1 cellular context compared by ENCODE assay signal in the genomic region with DNA sequence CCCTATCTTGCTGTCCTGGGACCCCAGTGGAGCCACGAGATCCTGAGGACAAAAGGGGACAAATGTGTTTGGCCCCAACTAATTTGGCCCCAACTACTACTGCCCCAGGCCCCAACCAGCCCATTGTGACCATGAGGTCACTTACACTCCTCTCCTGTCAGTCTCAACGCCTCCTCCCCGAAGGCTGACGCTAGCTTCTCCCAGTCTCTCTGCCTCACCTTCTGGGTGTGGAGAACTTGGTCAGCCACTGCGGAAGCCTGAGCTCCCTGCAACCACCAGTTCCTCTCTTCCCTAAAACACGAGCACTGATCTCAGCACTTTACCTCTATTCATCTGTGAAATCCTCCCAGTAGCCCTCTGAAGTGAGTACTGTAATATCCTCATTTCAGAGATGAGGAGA.
TF ChIP-seq lines count a peak whose summit lies in the region.

No MANE protein-coding gene starts in this region.

TF ChIP-seq in HepG2, 621 proteins besides CTCF, POLR2A, EP300 and RAD21:
- TF ChIP-seq, protein P1, sequence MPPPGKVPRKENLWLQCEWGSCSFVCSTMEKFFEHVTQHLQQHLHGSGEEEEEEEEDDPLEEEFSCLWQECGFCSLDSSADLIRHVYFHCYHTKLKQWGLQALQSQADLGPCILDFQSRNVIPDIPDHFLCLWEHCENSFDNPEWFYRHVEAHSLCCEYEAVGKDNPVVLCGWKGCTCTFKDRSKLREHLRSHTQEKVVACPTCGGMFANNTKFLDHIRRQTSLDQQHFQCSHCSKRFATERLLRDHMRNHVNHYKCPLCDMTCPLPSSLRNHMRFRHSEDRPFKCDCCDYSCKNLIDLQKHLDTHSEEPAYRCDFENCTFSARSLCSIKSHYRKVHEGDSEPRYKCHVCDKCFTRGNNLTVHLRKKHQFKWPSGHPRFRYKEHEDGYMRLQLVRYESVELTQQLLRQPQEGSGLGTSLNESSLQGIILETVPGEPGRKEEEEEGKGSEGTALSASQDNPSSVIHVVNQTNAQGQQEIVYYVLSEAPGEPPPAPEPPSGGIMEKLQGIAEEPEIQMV (CRISPR knock-in tag; IDR thresholded peaks at IDR 0.05; ENCODE audit: low read depth): no peak
- no peak for TF ChIP-seq ZNF33A (CRISPR knock-in tag; IDR thresholded peaks at IDR 0.05; ENCODE audit: borderline replicate concordance)
- TF ChIP-seq ZNF329 (CRISPR knock-in tag; IDR thresholded peaks at IDR 0.05; ENCODE audit: low read depth): no peak
- TF ChIP-seq, protein P2, sequence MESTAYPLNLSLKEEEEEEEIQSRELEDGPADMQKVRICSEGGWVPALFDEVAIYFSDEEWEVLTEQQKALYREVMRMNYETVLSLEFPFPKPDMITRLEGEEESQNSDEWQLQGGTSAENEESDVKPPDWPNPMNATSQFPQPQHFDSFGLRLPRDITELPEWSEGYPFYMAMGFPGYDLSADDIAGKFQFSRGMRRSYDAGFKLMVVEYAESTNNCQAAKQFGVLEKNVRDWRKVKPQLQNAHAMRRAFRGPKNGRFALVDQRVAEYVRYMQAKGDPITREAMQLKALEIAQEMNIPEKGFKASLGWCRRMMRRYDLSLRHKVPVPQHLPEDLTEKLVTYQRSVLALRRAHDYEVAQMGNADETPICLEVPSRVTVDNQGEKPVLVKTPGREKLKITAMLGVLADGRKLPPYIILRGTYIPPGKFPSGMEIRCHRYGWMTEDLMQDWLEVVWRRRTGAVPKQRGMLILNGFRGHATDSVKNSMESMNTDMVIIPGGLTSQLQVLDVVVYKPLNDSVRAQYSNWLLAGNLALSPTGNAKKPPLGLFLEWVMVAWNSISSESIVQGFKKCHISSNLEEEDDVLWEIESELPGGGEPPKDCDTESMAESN (CRISPR knock-in tag; conservative IDR thresholded peaks at IDR 0.05): no peak
- TF ChIP-seq ZNF34 (CRISPR knock-in tag; IDR thresholded peaks at IDR 0.05; ENCODE audit: borderline replicate concordance): no peak
- TF ChIP-seq, protein P3, sequence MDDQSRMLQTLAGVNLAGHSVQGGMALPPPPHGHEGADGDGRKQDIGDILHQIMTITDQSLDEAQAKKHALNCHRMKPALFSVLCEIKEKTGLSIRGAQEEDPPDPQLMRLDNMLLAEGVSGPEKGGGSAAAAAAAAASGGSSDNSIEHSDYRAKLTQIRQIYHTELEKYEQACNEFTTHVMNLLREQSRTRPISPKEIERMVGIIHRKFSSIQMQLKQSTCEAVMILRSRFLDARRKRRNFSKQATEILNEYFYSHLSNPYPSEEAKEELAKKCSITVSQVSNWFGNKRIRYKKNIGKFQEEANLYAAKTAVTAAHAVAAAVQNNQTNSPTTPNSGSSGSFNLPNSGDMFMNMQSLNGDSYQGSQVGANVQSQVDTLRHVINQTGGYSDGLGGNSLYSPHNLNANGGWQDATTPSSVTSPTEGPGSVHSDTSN (CRISPR knock-in tag; IDR thresholded peaks at IDR 0.05; ENCODE audit: borderline replicate concordance): no peak
- TF ChIP-seq ZNF263 (CRISPR knock-in tag; IDR thresholded peaks at IDR 0.05): no peak
- TF ChIP-seq ZNF709 (CRISPR knock-in tag; IDR thresholded peaks at IDR 0.05): no peak
